Comparison of ENCODE assay signal across 36 cellular contexts in genomic region chr20:2417142-2417541, GRCh38. TPM values are rescaled to one million over a fixed set of nuclear protein-coding genes. Genes with fewer than 3 reads are reported as not detected.
"Had no signal": no experiment of that assay in that cellular context is flagged by ENCODE, and none has a peak within 500 bp of the region (broad histone marks: within the 10 kb centered on the region; RNA-seq: fewer than 3 reads in every experiment).

No MANE protein-coding gene starts in this region.

- H3K27ac ChIP-seq: esophagus squamous epithelium, heart right ventricle, lower lobe of right lung, skin epidermis, thoracic aorta, vagina had no signal

- DNase-seq: activated CD4-positive, alpha-beta memory T cell treated with anti-CD3 and anti-CD28 coated beads, Interleukin-2, amount 10 ng/mL, durations not matched to agents 7 days and 5 days; activated CD4-positive, alpha-beta T cell treated with anti-CD3 and anti-CD28 coated beads for 1 hour; activated CD4-positive, alpha-beta T cell treated with anti-CD3 and anti-CD28 coated beads, Interleukin-2, amount 10 ng/mL, durations not matched to agents 7 days and 5 days; activated naive CD4-positive, alpha-beta T cell; activated T-cell treated with anti-CD3 and anti-CD28 coated beads, Interleukin-2, amount 50 U/mL, for 72 hours; anterior cingulate cortex; endodermal cell; esophagus squamous epithelium; foreskin melanocyte; heart right ventricle; kidney glomerular epithelial cell; lower lobe of right lung; mesenchymal stem cell; natural killer cell; stimulated activated CD4-positive, alpha-beta T cell treated with anti-CD3 and anti-CD28 coated beads, Interleukin-12 subunit alpha, Interleukin-12 subunit beta, amount 100 ng/mL, for 4 hours; stimulated activated CD4-positive, alpha-beta T cell treated with anti-CD3 and anti-CD28 coated beads, Interleukin-4, amount 100 ng/mL, for 1 hour; T-helper 17 cell had no signal

- H3K27me3 ChIP-seq: vagina had no signal

- H3K4me3 ChIP-seq: esophagus squamous epithelium, heart right ventricle, lower lobe of right lung, skin epidermis, thoracic aorta, vagina had no signal

- H3K27ac Mint-ChIP-seq: activated CD4-positive, alpha-beta memory T cell treated with anti-CD3 and anti-CD28 coated beads, Interleukin-2, amount 10 ng/mL, durations not matched to agents 7 days and 5 days; activated CD4-positive, alpha-beta T cell treated with anti-CD3 and anti-CD28 coated beads, Interleukin-2, amount 10 ng/mL, durations not matched to agents 7 days and 5 days; activated naive CD8-positive, alpha-beta T cell; activated T-cell treated with anti-CD3 and anti-CD28 coated beads, Interleukin-2, amount 50 U/mL, for 72 hours; dendritic cell treated with granulocyte-macrophage colony-stimulating factor and Interleukin-4, amounts not matched to agents 40 ng/mL and 50 ng/mL, for 4 days; endodermal cell; natural killer cell; stimulated activated naive CD8-positive, alpha-beta T cell treated with anti-CD3 and anti-CD28 coated beads, Interleukin-15, Interleukin-2, amounts not matched to agents 100 ng/mL and 50 ng/mL, for 24 hours; T-helper 17 cell; type B pancreatic cell; WTC11 had no signal

- H3K36me3 Mint-ChIP-seq: activated naive CD8-positive, alpha-beta T cell; natural killer cell; type B pancreatic cell; WTC11 had no signal

- H3K9me3 Mint-ChIP-seq: activated CD4-positive, alpha-beta memory T cell treated with anti-CD3 and anti-CD28 coated beads, Interleukin-2, amount 10 ng/mL, durations not matched to agents 7 days and 5 days; activated CD4-positive, alpha-beta T cell treated with anti-CD3 and anti-CD28 coated beads, Interleukin-2, amount 10 ng/mL, durations not matched to agents 7 days and 5 days; activated T-cell treated with anti-CD3 and anti-CD28 coated beads, Interleukin-2, amount 50 U/mL, for 72 hours; central memory CD8-positive, alpha-beta T cell; dendritic cell treated with granulocyte-macrophage colony-stimulating factor and Interleukin-4, amounts not matched to agents 40 ng/mL and 50 ng/mL, for 4 days; endodermal cell; natural killer cell; stimulated activated naive CD8-positive, alpha-beta T cell treated with anti-CD3 and anti-CD28 coated beads, Interleukin-15, Interleukin-2, amounts not matched to agents 100 ng/mL and 50 ng/mL, for 24 hours; type B pancreatic cell; WTC11 had no signal

- H3K4me1 ChIP-seq: esophagus squamous epithelium, heart right ventricle, lower lobe of right lung, vagina had no signal

- H3K4me1 Mint-ChIP-seq: activated CD4-positive, alpha-beta memory T cell treated with anti-CD3 and anti-CD28 coated beads, Interleukin-2, amount 10 ng/mL, durations not matched to agents 7 days and 5 days; activated CD4-positive, alpha-beta T cell treated with anti-CD3 and anti-CD28 coated beads, Interleukin-2, amount 10 ng/mL, durations not matched to agents 7 days and 5 days; central memory CD8-positive, alpha-beta T cell; endodermal cell; natural killer cell; T-helper 17 cell; WTC11 had no signal

- H3K36me3 ChIP-seq: esophagus squamous epithelium, heart right ventricle, lower lobe of right lung, thoracic aorta, vagina had no signal

- FAIRE-seq: bronchial epithelial cell had no signal

- ATAC-seq: activated T-cell treated with anti-CD3 and anti-CD28 coated beads, Interleukin-2, amount 50 U/mL, for 72 hours; heart right ventricle; left lobe of liver; natural killer cell; sciatic nerve; T-helper 17 cell; WTC11 had no signal

- H3K4me3 Mint-ChIP-seq: activated CD4-positive, alpha-beta memory T cell treated with anti-CD3 and anti-CD28 coated beads, Interleukin-2, amount 10 ng/mL, durations not matched to agents 7 days and 5 days; activated CD4-positive, alpha-beta T cell treated with anti-CD3 and anti-CD28 coated beads, Interleukin-2, amount 10 ng/mL, durations not matched to agents 7 days and 5 days; activated naive CD8-positive, alpha-beta T cell; activated T-cell treated with anti-CD3 and anti-CD28 coated beads, Interleukin-2, amount 50 U/mL, for 72 hours; central memory CD8-positive, alpha-beta T cell; dendritic cell treated with granulocyte-macrophage colony-stimulating factor and Interleukin-4, amounts not matched to agents 40 ng/mL and 50 ng/mL, for 4 days; endodermal cell; natural killer cell; stimulated activated naive CD8-positive, alpha-beta T cell treated with anti-CD3 and anti-CD28 coated beads, Interleukin-15, Interleukin-2, amounts not matched to agents 100 ng/mL and 50 ng/mL, for 24 hours; T-helper 17 cell; type B pancreatic cell; WTC11 had no signal

- H3K9me3 ChIP-seq: esophagus squamous epithelium, heart right ventricle, lower lobe of right lung, thoracic aorta, vagina had no signal

RNA-seq across cellular contexts. Expression of gene TGM6, which starts 36.4 kb away (rescaled TPM):
- total RNA-seq: activated CD4-positive, alpha-beta memory T cell treated with anti-CD3 and anti-CD28 coated beads, Interleukin-2, amount 10 ng/mL, durations not matched to agents 7 days and 5 days; activated CD4-positive, alpha-beta T cell treated with anti-CD3 and anti-CD28 coated beads, Interleukin-2, amount 10 ng/mL, durations not matched to agents 7 days and 5 days; activated T-cell treated with anti-CD3 and anti-CD28 coated beads, Interleukin-2, amount 50 U/mL, for 72 hours; bronchial epithelial cell; endodermal cell; esophagus squamous epithelium; glomerular endothelial cell; heart right ventricle; left lobe of liver; lower lobe of right lung; mononuclear cell; natural killer cell; osteoblast; posterior vena cava; renal cortical epithelial cell; sciatic nerve; subcutaneous adipose tissue; T-helper 17 cell; thoracic aorta; vagina; WTC11 had no signal
- polyA plus RNA-seq: adipose tissue, heart right ventricle had no signal
